ENCODE assay signal across 8 cellular contexts in the genomic region with DNA sequence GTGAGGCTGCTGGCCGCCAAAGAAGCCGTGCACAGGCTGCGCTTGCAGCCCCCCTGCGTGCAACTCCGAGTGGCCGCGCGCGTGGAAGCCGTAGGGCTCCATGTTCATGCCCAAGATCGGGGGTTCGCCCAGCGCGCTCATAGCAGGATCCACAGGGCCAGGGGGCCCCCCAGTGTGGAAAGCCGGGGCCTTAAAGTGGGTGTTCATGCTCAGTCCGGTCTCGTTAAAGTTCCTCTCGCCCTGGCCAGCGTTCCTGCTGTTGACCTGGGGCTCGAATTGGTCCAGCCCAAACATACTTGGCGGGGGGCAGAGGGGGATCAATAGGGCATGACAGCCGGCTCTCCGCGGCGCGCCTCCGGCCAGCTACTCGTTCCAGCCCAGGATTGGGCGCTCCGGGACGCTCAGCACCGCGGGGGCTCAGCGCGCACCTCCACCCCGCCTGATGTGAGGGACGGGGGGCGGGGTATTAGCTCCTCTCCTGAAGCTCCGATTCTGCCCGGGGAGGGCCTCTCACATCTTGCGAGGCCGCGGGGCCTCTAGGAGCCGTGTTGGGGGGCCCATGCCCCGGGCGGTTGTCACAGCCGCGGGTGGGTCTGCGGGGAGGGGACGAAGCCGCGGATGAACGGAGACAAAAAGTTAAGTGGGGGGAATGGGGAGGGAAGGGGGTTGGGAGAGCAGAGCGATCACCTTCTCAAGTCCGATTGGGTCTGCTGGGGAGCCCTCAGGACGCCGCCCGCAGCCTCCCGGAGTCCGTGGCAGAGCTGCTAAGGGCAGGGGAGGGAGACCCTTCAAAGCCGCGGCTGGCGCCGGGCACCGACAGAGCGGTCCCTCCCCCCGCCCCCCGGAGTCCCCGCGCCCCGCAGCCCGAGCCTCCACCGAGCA. TPM values are rescaled to one million over a fixed set of nuclear protein-coding genes. Genes with fewer than 3 reads are reported as not detected.
DNase-seq lines count a peak whose midpoint lies in the region; ATAC-seq, FAIRE-seq and TF ChIP-seq lines count a peak whose summit lies in the region.

No MANE protein-coding gene starts in this region.

- peaks cover 18% of the 10 kb centered on the region for H3K27me3 Mint-ChIP-seq in glutamatergic neuron (ENCODE audit: unreplicated experiment)

- peaks cover 5% of the 10 kb centered on the region for H3K9me3 Mint-ChIP-seq in glutamatergic neuron (ENCODE audit: unreplicated experiment)

- no peak overlapping the region for H3K27ac Mint-ChIP-seq in glutamatergic neuron (ENCODE audit: unreplicated experiment)

- H3K36me3 Mint-ChIP-seq in glutamatergic neuron (ENCODE audit: unreplicated experiment), result no peaks in the 10 kb centered on the region

- no peak for TF ChIP-seq POLR2A in prostate gland (IDR thresholded peaks at IDR 0.05)
- TF ChIP-seq POLR2A in GM12891 (IDR thresholded peaks at IDR 0.05; ENCODE audit: low read depth, low read length), result no peak

- WGBS in prostate gland, result 6% methylated on average over 51 of the region's 73 CpGs

- peak; percentile 9; the same call in 2 of the 3 replicates for ATAC-seq in SK-N-SH treated with all-trans-retinoic acid at 6 μM for 48 hours
- ATAC-seq in GM18867 (IDR thresholded peaks at IDR 0.05; ENCODE audit: unreplicated experiment), result no peak

- H3K4me3 Mint-ChIP-seq in glutamatergic neuron (ENCODE audit: unreplicated experiment), result no peak overlapping the region

- peak overlapping the region; percentile 57 to 75 for H3K27ac ChIP-seq in prostate gland

- no peak for FAIRE-seq in GM12891 (lab: Jason Lieb, UNC)

- no peaks in the 10 kb centered on the region for H3K27me3 ChIP-seq in prostate gland (replicated peaks; ENCODE audit: insufficient read depth)

- DNase-seq in Daoy (ENCODE audit: low read depth), result peak; percentile 27
- DNase-seq in glutamatergic neuron, result peak; percentile 30
- DNase-seq in prostate gland (ENCODE audit: low spot score), result no peak
- no peak for DNase-seq in T-helper 1 cell
- DNase-seq in GM12891 (ENCODE audit: insufficient read length, low spot score), result no peak
- no peak for DNase-seq in NCI-H774 (lab: John Stamatoyannopoulos, UW)

- peaks cover 12% of the 10 kb centered on the region for H3K4me1 ChIP-seq in prostate gland (replicated peaks)

- H3K36me3 ChIP-seq in prostate gland, result no peaks in the 10 kb centered on the region

- TF ChIP-seq CTCF in glutamatergic neuron (IDR thresholded peaks at IDR 0.05; ENCODE audit: partially characterized antibody, unreplicated experiment), result no peak
- TF ChIP-seq CTCF in prostate gland (IDR thresholded peaks at IDR 0.05), result no peak

- H3K4me1 Mint-ChIP-seq in glutamatergic neuron (ENCODE audit: low read depth, unreplicated experiment), result peaks cover 9% of the 10 kb centered on the region

- H3K9me3 ChIP-seq in prostate gland, result no peaks in the 10 kb centered on the region

- intact Hi-C loops in prostate gland (cut with DNase I), result loop anchor here (5.0 to 10.0 kb wide), 4 partner anchors 148 to 1126 kb away; no protein-coding TSS in a partner anchor

- H3K4me3 ChIP-seq in prostate gland, result peak overlapping the region; percentile 59

TF ChIP-seq in SK-N-SH treated with all-trans-retinoic acid at 6 μM for 48 hours, 23 proteins besides CTCF, POLR2A, EP300 and RAD21 (continues in another document):
- TF ChIP-seq ZC3H10 (CRISPR knock-in tag; IDR thresholded peaks at IDR 0.05) (no peak), TOX (CRISPR knock-in tag; IDR thresholded peaks at IDR 0.05; ENCODE audit: borderline replicate concordance) (no peak), ZNF70 (CRISPR knock-in tag; IDR thresholded peaks at IDR 0.05) (no peak), OSR1 (CRISPR knock-in tag; IDR thresholded peaks at IDR 0.05) (no peak), ZNF565 (CRISPR knock-in tag; conservative IDR thresholded peaks at IDR 0.05; ENCODE audit: low read depth) (no peak), BACH2 (CRISPR knock-in tag; IDR thresholded peaks at IDR 0.05; ENCODE audit: borderline replicate concordance) (no peak), ZNF8 (CRISPR knock-in tag; IDR thresholded peaks at IDR 0.05) (no peak), ZFP3 (CRISPR knock-in tag; IDR thresholded peaks at IDR 0.05) (no peak), SNAI2 (CRISPR knock-in tag; IDR thresholded peaks at IDR 0.05) (no peak), PPARA (CRISPR knock-in tag; IDR thresholded peaks at IDR 0.05; ENCODE audit: borderline replicate concordance) (no peak)
- TF ChIP-seq, protein P1, sequence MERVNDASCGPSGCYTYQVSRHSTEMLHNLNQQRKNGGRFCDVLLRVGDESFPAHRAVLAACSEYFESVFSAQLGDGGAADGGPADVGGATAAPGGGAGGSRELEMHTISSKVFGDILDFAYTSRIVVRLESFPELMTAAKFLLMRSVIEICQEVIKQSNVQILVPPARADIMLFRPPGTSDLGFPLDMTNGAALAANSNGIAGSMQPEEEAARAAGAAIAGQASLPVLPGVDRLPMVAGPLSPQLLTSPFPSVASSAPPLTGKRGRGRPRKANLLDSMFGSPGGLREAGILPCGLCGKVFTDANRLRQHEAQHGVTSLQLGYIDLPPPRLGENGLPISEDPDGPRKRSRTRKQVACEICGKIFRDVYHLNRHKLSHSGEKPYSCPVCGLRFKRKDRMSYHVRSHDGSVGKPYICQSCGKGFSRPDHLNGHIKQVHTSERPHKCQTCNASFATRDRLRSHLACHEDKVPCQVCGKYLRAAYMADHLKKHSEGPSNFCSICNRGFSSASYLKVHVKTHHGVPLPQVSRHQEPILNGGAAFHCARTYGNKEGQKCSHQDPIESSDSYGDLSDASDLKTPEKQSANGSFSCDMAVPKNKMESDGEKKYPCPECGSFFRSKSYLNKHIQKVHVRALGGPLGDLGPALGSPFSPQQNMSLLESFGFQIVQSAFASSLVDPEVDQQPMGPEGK (CRISPR knock-in tag; IDR thresholded peaks at IDR 0.05; ENCODE audit: borderline replicate concordance), result no peak
- TF ChIP-seq, protein P2, sequence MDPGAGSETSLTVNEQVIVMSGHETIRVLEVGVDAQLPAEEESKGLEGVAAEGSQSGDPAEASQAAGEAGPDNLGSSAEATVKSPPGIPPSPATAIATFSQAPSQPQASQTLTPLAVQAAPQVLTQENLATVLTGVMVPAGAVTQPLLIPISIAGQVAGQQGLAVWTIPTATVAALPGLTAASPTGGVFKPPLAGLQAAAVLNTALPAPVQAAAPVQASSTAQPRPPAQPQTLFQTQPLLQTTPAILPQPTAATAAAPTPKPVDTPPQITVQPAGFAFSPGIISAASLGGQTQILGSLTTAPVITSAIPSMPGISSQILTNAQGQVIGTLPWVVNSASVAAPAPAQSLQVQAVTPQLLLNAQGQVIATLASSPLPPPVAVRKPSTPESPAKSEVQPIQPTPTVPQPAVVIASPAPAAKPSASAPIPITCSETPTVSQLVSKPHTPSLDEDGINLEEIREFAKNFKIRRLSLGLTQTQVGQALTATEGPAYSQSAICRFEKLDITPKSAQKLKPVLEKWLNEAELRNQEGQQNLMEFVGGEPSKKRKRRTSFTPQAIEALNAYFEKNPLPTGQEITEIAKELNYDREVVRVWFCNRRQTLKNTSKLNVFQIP (CRISPR knock-in tag; IDR thresholded peaks at IDR 0.05; ENCODE audit: borderline replicate concordance, low read depth), result no peak

TF ChIP-seq in GM12891, 5 proteins besides CTCF, POLR2A, EP300 and RAD21:
- TF ChIP-seq POLR2AphosphoS5 (IDR thresholded peaks at IDR 0.05; ENCODE audit: low read depth, low read length) (no peak), SPI1 (IDR thresholded peaks at IDR 0.05; ENCODE audit: low read depth, low read length) (no peak)

RNA-seq across cellular contexts. Expression of a gene that starts 1.1 kb away (rescaled TPM):
- 9.5 and 13.2 TPM in 2 replicates for total RNA-seq in Daoy (2014; rRNA removed; shearing (Covaris generic))
- total RNA-seq in glutamatergic neuron (ENCODE audit: unreplicated experiment) (0.91 TPM), prostate gland (1 to 10 TPM; 5.5 to 5.8 TPM)
- polyA plus RNA-seq in GM12891 (2012; ENCODE audit: low read depth, missing spikeins), result 0.18 TPM

Comparison
In these comparisons a context has a peak if more than half of its experiments do, and no peak if none do; other contexts are left out.
1. DNase-seq: peak in Daoy (single experiment) and glutamatergic neuron (single experiment); none in prostate gland (single experiment), T-helper 1 cell (0 of 5), GM12891 (single experiment) and NCI-H774 (single experiment).